Comparison of ENCODE assay signal across 13 cellular contexts in genomic region chr7:47461161-47461560, GRCh38.
DNase-seq lines count a peak whose midpoint lies in the region; ATAC-seq and TF ChIP-seq lines count a peak whose summit lies in the region.
"Had no signal": no experiment of that assay in that cellular context is flagged by ENCODE, and none has a peak within 500 bp of the region (broad histone marks: within the 10 kb centered on the region; RNA-seq: fewer than 3 reads in every experiment).

No MANE protein-coding gene starts in this region.

- no peaks in the 10 kb centered on the region for H3K27me3 Mint-ChIP-seq in activated CD4-positive, alpha-beta T cell treated with anti-CD3 and anti-CD28 coated beads, Interleukin-2, amount 10 ng/mL, durations not matched to agents 24 days and 14 days
- H3K27me3 Mint-ChIP-seq: dendritic cell treated with granulocyte-macrophage colony-stimulating factor and Interleukin-4, amounts not matched to agents 40 ng/mL and 50 ng/mL, for 4 days had no signal

- no peak for TF ChIP-seq POLR2A in ovary (IDR thresholded peaks at IDR 0.05)

- no peak overlapping the region for H3K4me3 ChIP-seq in ovary

- no peak for ATAC-seq in HG03432 (IDR thresholded peaks at IDR 0.05; ENCODE audit: unreplicated experiment)
- no peak for ATAC-seq in HG03196 (IDR thresholded peaks at IDR 0.05; ENCODE audit: unreplicated experiment)
- ATAC-seq in GM21423 (IDR thresholded peaks at IDR 0.05; ENCODE audit: unreplicated experiment), result no peak

- TF ChIP-seq CTCF in ovary (IDR thresholded peaks at IDR 0.05), result no peak

- H3K4me1 ChIP-seq in ovary (ENCODE audit: insufficient read depth), result peaks cover 17% of the 10 kb centered on the region

- no peak overlapping the region for H3K27ac Mint-ChIP-seq in activated CD4-positive, alpha-beta T cell treated with anti-CD3 and anti-CD28 coated beads, Interleukin-2, amount 10 ng/mL, durations not matched to agents 24 days and 14 days
- H3K27ac Mint-ChIP-seq: dendritic cell treated with granulocyte-macrophage colony-stimulating factor and Interleukin-4, amounts not matched to agents 40 ng/mL and 50 ng/mL, for 4 days had no signal

- no peak overlapping the region for H3K27ac ChIP-seq in ovary

- H3K4me3 Mint-ChIP-seq in activated CD4-positive, alpha-beta T cell treated with anti-CD3 and anti-CD28 coated beads, Interleukin-2, amount 10 ng/mL, durations not matched to agents 24 days and 14 days, result no peak overlapping the region
- H3K4me3 Mint-ChIP-seq: dendritic cell treated with granulocyte-macrophage colony-stimulating factor and Interleukin-4, amounts not matched to agents 40 ng/mL and 50 ng/mL, for 4 days had no signal

- WGBS in ovary, 3 donors, result 37 to 60% (median 47%) methylated on average over 4 of the region's 4 CpGs

- H3K27me3 ChIP-seq in ovary, result no peaks in the 10 kb centered on the region

- no peak for TF ChIP-seq EP300 in ovary (IDR thresholded peaks at IDR 0.05)

- intact Hi-C loops in cardiac septum (cut with DNase I) (no loop called here), ovary (cut with DNase I) (no loop called here)
- intact Hi-C loops in activated CD4-positive, alpha-beta T cell treated with anti-CD3 and anti-CD28 coated beads, Interleukin-2, amount 10 ng/mL, durations not matched to agents 24 days and 14 days (cut with micrococcal nuclease), result no loop called here

- DNase-seq in G401 (ENCODE audit: low spot score) (peak; percentile 56), RPMI7951 (ENCODE audit: low read depth) (peak; percentile 90), cardiac septum (ENCODE audit: low spot score) (peak; percentile 89), ovary (peak in 3 of 5 donors; percentile 53 to 76 (median 62))
- DNase-seq in activated CD4-positive, alpha-beta T cell treated with anti-CD3 and anti-CD28 coated beads, Interleukin-2, amount 10 ng/mL, durations not matched to agents 24 days and 14 days, result no peak
- DNase-seq: activated effector memory CD4-positive, alpha-beta T cell treated with anti-CD3 and anti-CD28 coated beads, Interleukin-2, amount 50 U/mL, for 16 hours; NCI-H1436; stimulated activated CD4-positive, alpha-beta T cell treated with anti-CD3 and anti-CD28 coated beads, Interleukin-2, amount 100 ng/mL, for 48 hours; stimulated activated naive CD4-positive, alpha-beta T cell had no signal

- no peaks in the 10 kb centered on the region for H3K9me3 Mint-ChIP-seq in activated CD4-positive, alpha-beta T cell treated with anti-CD3 and anti-CD28 coated beads, Interleukin-2, amount 10 ng/mL, durations not matched to agents 24 days and 14 days
- H3K9me3 Mint-ChIP-seq: dendritic cell treated with granulocyte-macrophage colony-stimulating factor and Interleukin-4, amounts not matched to agents 40 ng/mL and 50 ng/mL, for 4 days had no signal

- no peaks in the 10 kb centered on the region for H3K36me3 Mint-ChIP-seq in activated CD4-positive, alpha-beta T cell treated with anti-CD3 and anti-CD28 coated beads, Interleukin-2, amount 10 ng/mL, durations not matched to agents 24 days and 14 days (ENCODE audit: low read depth)

- no peaks in the 10 kb centered on the region for H3K4me1 Mint-ChIP-seq in activated CD4-positive, alpha-beta T cell treated with anti-CD3 and anti-CD28 coated beads, Interleukin-2, amount 10 ng/mL, durations not matched to agents 24 days and 14 days

- in situ Hi-C loops in G401 (cut with HindIII; ENCODE audit: low sequenced_read_pairs), result no loop called here

- no peaks in the 10 kb centered on the region for H3K36me3 ChIP-seq in ovary

- no peaks in the 10 kb centered on the region for H3K9me3 ChIP-seq in ovary
